In the genomic region with DNA sequence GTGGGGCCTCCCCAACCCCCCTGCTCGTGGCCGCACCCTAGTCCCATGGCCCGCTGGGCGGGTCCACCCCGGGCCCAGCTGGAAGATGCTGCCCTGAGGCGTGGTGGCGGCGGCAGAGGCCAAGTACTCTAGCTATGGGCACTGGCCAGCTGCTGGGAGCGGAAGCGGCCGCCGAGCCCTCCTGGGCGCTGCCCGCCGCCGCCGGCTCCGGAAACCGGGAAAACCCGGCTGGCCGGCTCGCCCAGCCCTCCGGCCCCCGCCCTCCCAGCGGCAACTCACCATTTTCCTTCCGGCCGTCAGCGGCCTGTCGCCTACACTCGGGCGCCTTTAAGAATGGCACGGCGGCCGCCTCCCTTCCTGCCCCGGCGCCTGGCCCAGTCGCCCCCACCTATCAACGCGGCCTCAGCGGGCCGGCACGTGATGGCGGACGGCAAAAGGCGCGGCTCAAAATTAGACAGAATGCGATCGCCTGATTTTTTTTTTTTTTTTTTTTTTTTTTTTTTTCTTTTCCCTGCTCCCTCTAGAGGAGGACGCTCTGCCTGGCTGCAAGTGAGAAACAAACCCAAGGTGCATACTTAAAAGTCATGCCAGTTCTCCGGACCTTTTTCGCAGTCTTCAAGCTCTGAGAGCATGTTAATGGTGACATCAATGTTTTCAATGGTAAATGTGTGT, we compare ENCODE assay signal across 1 cellular context.
TF ChIP-seq lines count a peak whose summit lies in the region.

A gene (minus strand): TSS at position 335 of the 672 bp plus-strand sequence. CDS start 53 bp downstream, at position 282.

TF ChIP-seq in K562, 482 proteins besides CTCF, POLR2A, EP300 and RAD21 (continued from another document and continues in another):
- TF ChIP-seq, protein P1, sequence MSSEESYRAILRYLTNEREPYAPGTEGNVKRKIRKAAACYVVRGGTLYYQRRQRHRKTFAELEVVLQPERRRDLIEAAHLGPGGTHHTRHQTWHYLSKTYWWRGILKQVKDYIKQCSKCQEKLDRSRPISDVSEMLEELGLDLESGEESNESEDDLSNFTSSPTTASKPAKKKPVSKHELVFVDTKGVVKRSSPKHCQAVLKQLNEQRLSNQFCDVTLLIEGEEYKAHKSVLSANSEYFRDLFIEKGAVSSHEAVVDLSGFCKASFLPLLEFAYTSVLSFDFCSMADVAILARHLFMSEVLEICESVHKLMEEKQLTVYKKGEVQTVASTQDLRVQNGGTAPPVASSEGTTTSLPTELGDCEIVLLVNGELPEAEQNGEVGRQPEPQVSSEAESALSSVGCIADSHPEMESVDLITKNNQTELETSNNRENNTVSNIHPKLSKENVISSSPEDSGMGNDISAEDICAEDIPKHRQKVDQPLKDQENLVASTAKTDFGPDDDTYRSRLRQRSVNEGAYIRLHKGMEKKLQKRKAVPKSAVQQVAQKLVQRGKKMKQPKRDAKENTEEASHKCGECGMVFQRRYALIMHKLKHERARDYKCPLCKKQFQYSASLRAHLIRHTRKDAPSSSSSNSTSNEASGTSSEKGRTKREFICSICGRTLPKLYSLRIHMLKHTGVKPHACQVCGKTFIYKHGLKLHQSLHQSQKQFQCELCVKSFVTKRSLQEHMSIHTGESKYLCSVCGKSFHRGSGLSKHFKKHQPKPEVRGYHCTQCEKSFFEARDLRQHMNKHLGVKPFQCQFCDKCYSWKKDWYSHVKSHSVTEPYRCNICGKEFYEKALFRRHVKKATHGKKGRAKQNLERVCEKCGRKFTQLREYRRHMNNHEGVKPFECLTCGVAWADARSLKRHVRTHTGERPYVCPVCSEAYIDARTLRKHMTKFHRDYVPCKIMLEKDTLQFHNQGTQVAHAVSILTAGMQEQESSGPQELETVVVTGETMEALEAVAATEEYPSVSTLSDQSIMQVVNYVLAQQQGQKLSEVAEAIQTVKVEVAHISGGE (CRISPR knock-in tag; IDR thresholded peaks at IDR 0.05), result peak; percentile 28 to 86 (median 54); a peak in 4 of 6 replicates
- TF ChIP-seq ZNF778 (CRISPR knock-in tag; IDR thresholded peaks at IDR 0.05), result no peak
- TF ChIP-seq, protein P2, sequence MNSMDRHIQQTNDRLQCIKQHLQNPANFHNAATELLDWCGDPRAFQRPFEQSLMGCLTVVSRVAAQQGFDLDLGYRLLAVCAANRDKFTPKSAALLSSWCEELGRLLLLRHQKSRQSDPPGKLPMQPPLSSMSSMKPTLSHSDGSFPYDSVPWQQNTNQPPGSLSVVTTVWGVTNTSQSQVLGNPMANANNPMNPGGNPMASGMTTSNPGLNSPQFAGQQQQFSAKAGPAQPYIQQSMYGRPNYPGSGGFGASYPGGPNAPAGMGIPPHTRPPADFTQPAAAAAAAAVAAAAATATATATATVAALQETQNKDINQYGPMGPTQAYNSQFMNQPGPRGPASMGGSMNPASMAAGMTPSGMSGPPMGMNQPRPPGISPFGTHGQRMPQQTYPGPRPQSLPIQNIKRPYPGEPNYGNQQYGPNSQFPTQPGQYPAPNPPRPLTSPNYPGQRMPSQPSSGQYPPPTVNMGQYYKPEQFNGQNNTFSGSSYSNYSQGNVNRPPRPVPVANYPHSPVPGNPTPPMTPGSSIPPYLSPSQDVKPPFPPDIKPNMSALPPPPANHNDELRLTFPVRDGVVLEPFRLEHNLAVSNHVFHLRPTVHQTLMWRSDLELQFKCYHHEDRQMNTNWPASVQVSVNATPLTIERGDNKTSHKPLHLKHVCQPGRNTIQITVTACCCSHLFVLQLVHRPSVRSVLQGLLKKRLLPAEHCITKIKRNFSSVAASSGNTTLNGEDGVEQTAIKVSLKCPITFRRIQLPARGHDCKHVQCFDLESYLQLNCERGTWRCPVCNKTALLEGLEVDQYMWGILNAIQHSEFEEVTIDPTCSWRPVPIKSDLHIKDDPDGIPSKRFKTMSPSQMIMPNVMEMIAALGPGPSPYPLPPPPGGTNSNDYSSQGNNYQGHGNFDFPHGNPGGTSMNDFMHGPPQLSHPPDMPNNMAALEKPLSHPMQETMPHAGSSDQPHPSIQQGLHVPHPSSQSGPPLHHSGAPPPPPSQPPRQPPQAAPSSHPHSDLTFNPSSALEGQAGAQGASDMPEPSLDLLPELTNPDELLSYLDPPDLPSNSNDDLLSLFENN (IDR thresholded peaks at IDR 0.05; ENCODE audit: low read depth in 2 of 2, low read length in 2 of 2), result no peak; a peak in 1 of 4 replicates
- no peak for TF ChIP-seq ZNF445 (CRISPR knock-in tag; IDR thresholded peaks at IDR 0.05; ENCODE audit: low read depth)
- TF ChIP-seq RCOR1 (IDR thresholded peaks at IDR 0.05; ENCODE audit: borderline replicate concordance in 1 of 2, low read depth in 2 of 2, low read length in 2 of 2), result peak in 1 of 2 experiments; percentile 27; a peak in 1 of 4 replicates
- no peak for TF ChIP-seq TCF7 (IDR thresholded peaks at IDR 0.05; ENCODE audit: borderline replicate concordance)
- TF ChIP-seq RBM39 (optimal IDR thresholded peaks at IDR 0.05; ENCODE audit: low read depth, low read length), result no peak
- TF ChIP-seq TEAD4 (IDR thresholded peaks at IDR 0.05; ENCODE audit: low read length), result no peak
- no peak for TF ChIP-seq TEAD4 (CRISPR knock-in tag; IDR thresholded peaks at IDR 0.05; ENCODE audit: borderline replicate concordance)
- TF ChIP-seq ETV1 (tag; conservative IDR thresholded peaks at IDR 0.05; ENCODE audit: low read depth), result peak; percentile 63
- TF ChIP-seq NELFE (IDR thresholded peaks at IDR 0.05; ENCODE audit: insufficient read depth, insufficient read length), result no peak
- TF ChIP-seq CHD4 (IDR thresholded peaks at IDR 0.05; ENCODE audit: insufficient read depth, insufficient replicate concordance, low read depth, low read length, poor library complexity, severe bottlenecking), result no peak
- TF ChIP-seq, protein P3, sequence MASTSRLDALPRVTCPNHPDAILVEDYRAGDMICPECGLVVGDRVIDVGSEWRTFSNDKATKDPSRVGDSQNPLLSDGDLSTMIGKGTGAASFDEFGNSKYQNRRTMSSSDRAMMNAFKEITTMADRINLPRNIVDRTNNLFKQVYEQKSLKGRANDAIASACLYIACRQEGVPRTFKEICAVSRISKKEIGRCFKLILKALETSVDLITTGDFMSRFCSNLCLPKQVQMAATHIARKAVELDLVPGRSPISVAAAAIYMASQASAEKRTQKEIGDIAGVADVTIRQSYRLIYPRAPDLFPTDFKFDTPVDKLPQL (IDR thresholded peaks at IDR 0.05; ENCODE audit: extremely low read depth, insufficient read length), result no peak
- TF ChIP-seq ZFX (CRISPR knock-in tag; IDR thresholded peaks at IDR 0.05), result peak; percentile 79
- TF ChIP-seq ZNF124 (CRISPR knock-in tag; IDR thresholded peaks at IDR 0.05), result no peak
- TF ChIP-seq, protein P4, sequence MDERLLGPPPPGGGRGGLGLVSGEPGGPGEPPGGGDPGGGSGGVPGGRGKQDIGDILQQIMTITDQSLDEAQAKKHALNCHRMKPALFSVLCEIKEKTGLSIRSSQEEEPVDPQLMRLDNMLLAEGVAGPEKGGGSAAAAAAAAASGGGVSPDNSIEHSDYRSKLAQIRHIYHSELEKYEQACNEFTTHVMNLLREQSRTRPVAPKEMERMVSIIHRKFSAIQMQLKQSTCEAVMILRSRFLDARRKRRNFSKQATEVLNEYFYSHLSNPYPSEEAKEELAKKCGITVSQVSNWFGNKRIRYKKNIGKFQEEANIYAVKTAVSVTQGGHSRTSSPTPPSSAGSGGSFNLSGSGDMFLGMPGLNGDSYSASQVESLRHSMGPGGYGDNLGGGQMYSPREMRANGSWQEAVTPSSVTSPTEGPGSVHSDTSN (CRISPR knock-in tag; IDR thresholded peaks at IDR 0.05; ENCODE audit: low read depth), result no peak
- TF ChIP-seq, protein P4 (tag; conservative IDR thresholded peaks at IDR 0.05; ENCODE audit: low read depth), result no peak
- peak; percentile 59; the same call in 1 of the 2 replicates for TF ChIP-seq PHF8 (IDR thresholded peaks at IDR 0.05; ENCODE audit: borderline replicate concordance, low read length)
- TF ChIP-seq, protein P5, sequence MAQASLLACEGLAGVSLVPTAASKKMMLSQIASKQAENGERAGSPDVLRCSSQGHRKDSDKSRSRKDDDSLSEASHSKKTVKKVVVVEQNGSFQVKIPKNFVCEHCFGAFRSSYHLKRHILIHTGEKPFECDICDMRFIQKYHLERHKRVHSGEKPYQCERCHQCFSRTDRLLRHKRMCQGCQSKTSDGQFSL (CRISPR knock-in tag; IDR thresholded peaks at IDR 0.05), result no peak
- TF ChIP-seq, protein P5 (tag; IDR thresholded peaks at IDR 0.05), result no peak
- TF ChIP-seq SMARCE1 (IDR thresholded peaks at IDR 0.05), result no peak
- TF ChIP-seq MTA1 (IDR thresholded peaks at IDR 0.05; ENCODE audit: borderline replicate concordance), result no peak
- TF ChIP-seq ZFP36 (IDR thresholded peaks at IDR 0.05; ENCODE audit: low read depth, low read length, partially characterized antibody), result peak; percentile 3
- no peak for TF ChIP-seq ZNF695 (CRISPR knock-in tag; IDR thresholded peaks at IDR 0.05)
- no peak for TF ChIP-seq PURB (CRISPR knock-in tag; IDR thresholded peaks at IDR 0.05; ENCODE audit: low read depth)
- peak; percentile 67 for TF ChIP-seq RBBP5 (IDR thresholded peaks at IDR 0.05; ENCODE audit: borderline replicate concordance, insufficient read depth, low read length, poor library complexity, severe bottlenecking)
- peak; percentile 8; the same call in 1 of the 2 replicates for TF ChIP-seq CBFA2T3 (IDR thresholded peaks at IDR 0.05)
- peak; percentile 90 for TF ChIP-seq RBFOX2 (IDR thresholded peaks at IDR 0.05; ENCODE audit: low read depth, low read length)
- TF ChIP-seq ZNF140 (CRISPR knock-in tag; IDR thresholded peaks at IDR 0.05), result no peak
- TF ChIP-seq, protein P6, sequence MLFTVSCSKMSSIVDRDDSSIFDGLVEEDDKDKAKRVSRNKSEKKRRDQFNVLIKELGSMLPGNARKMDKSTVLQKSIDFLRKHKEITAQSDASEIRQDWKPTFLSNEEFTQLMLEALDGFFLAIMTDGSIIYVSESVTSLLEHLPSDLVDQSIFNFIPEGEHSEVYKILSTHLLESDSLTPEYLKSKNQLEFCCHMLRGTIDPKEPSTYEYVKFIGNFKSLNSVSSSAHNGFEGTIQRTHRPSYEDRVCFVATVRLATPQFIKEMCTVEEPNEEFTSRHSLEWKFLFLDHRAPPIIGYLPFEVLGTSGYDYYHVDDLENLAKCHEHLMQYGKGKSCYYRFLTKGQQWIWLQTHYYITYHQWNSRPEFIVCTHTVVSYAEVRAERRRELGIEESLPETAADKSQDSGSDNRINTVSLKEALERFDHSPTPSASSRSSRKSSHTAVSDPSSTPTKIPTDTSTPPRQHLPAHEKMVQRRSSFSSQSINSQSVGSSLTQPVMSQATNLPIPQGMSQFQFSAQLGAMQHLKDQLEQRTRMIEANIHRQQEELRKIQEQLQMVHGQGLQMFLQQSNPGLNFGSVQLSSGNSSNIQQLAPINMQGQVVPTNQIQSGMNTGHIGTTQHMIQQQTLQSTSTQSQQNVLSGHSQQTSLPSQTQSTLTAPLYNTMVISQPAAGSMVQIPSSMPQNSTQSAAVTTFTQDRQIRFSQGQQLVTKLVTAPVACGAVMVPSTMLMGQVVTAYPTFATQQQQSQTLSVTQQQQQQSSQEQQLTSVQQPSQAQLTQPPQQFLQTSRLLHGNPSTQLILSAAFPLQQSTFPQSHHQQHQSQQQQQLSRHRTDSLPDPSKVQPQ (CRISPR knock-in tag; IDR thresholded peaks at IDR 0.05; ENCODE audit: borderline replicate concordance), result no peak
- no peak for TF ChIP-seq LARP7 (IDR thresholded peaks at IDR 0.05)
- TF ChIP-seq SIX5 (IDR thresholded peaks at IDR 0.05; ENCODE audit: borderline replicate concordance in 1 of 2, insufficient read depth in 1 of 2, low read depth in 1 of 2, low read length in 2 of 2), result no peak
- TF ChIP-seq, protein P7, sequence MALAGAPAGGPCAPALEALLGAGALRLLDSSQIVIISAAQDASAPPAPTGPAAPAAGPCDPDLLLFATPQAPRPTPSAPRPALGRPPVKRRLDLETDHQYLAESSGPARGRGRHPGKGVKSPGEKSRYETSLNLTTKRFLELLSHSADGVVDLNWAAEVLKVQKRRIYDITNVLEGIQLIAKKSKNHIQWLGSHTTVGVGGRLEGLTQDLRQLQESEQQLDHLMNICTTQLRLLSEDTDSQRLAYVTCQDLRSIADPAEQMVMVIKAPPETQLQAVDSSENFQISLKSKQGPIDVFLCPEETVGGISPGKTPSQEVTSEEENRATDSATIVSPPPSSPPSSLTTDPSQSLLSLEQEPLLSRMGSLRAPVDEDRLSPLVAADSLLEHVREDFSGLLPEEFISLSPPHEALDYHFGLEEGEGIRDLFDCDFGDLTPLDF (CRISPR knock-in tag; IDR thresholded peaks at IDR 0.05), result no peak
- no peak for TF ChIP-seq ARID2 (IDR thresholded peaks at IDR 0.05)
- TF ChIP-seq KDM5B (IDR thresholded peaks at IDR 0.05; ENCODE audit: insufficient replicate concordance, low read depth, low read length), result peak; percentile 28
- TF ChIP-seq, protein P8, sequence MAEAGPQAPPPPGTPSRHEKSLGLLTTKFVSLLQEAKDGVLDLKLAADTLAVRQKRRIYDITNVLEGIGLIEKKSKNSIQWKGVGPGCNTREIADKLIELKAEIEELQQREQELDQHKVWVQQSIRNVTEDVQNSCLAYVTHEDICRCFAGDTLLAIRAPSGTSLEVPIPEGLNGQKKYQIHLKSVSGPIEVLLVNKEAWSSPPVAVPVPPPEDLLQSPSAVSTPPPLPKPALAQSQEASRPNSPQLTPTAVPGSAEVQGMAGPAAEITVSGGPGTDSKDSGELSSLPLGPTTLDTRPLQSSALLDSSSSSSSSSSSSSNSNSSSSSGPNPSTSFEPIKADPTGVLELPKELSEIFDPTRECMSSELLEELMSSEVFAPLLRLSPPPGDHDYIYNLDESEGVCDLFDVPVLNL (CRISPR knock-in tag; IDR thresholded peaks at IDR 0.05; ENCODE audit: low read depth), result no peak
- TF ChIP-seq, protein P9, sequence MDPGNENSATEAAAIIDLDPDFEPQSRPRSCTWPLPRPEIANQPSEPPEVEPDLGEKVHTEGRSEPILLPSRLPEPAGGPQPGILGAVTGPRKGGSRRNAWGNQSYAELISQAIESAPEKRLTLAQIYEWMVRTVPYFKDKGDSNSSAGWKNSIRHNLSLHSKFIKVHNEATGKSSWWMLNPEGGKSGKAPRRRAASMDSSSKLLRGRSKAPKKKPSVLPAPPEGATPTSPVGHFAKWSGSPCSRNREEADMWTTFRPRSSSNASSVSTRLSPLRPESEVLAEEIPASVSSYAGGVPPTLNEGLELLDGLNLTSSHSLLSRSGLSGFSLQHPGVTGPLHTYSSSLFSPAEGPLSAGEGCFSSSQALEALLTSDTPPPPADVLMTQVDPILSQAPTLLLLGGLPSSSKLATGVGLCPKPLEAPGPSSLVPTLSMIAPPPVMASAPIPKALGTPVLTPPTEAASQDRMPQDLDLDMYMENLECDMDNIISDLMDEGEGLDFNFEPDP (CRISPR knock-in tag; IDR thresholded peaks at IDR 0.05), result no peak
- 0 out of 4 replicates have a peak, but pooled peaks of 1 of the 2 experiments have one; percentile 30 for TF ChIP-seq NONO (IDR thresholded peaks at IDR 0.05; ENCODE audit: low read depth in 2 of 2, low read length in 1 of 2)
- no peak for TF ChIP-seq U2AF2 (optimal IDR thresholded peaks at IDR 0.05; ENCODE audit: low read depth, low read length)
- no peak for TF ChIP-seq ZNF75A (CRISPR knock-in tag; IDR thresholded peaks at IDR 0.05)
- TF ChIP-seq ATF1 (CRISPR knock-in tag; IDR thresholded peaks at IDR 0.05), result no peak
- TF ChIP-seq ATF1 (tag; IDR thresholded peaks at IDR 0.05), result peak; percentile 51; the same call in 1 of the 2 replicates
